9 cellular contexts compared by ENCODE assay signal in genomic region chr15:77819271-77819806, GRCh38.
DNase-seq lines count a peak whose midpoint lies in the region; TF ChIP-seq lines count a peak whose summit lies in the region.
"Had no signal": no experiment of that assay in that cellular context is flagged by ENCODE, and none has a peak within 500 bp of the region (broad histone marks: within the 10 kb centered on the region; RNA-seq: fewer than 3 reads in every experiment).

No MANE protein-coding gene starts in this region.

- peak overlapping the region; percentile 71; the same call in 1 of the 2 replicates for H3K27ac ChIP-seq in SK-N-MC
- H3K27ac ChIP-seq in suprapubic skin, result no peak overlapping the region

- TF ChIP-seq EP300 in suprapubic skin (IDR thresholded peaks at IDR 0.05), result no peak

- H3K27me3 ChIP-seq in suprapubic skin, result peaks cover 77% of the 10 kb centered on the region

- 1% methylated on average over 34 of the region's 84 CpGs for WGBS in suprapubic skin

- no peak for TF ChIP-seq POLR2A in suprapubic skin (IDR thresholded peaks at IDR 0.05)

- H3K36me3 ChIP-seq in SK-N-MC (ENCODE audit: insufficient read depth, low read length) (no peaks in the 10 kb centered on the region), suprapubic skin (no peaks in the 10 kb centered on the region)

- H3K9ac ChIP-seq in SK-N-MC (ENCODE audit: insufficient read length), result peak overlapping the region; percentile 78

- peak; percentile 46 for DNase-seq in NCI-H345 (lab: John Stamatoyannopoulos, UW)
- DNase-seq in NCI-H345 treated with DMSO at 0.1 percent for 48 hours (lab: John Stamatoyannopoulos, UW; ENCODE audit: unreplicated experiment), result no peak
- no peak for DNase-seq in SK-N-MC (ENCODE audit: low read depth, low spot score)
- no peak for DNase-seq in suprapubic skin (ENCODE audit: low spot score in 2 of 2)
- DNase-seq in ureter (ENCODE audit: low spot score), result no peak
- DNase-seq in NCI-H2029 treated with DMSO at 0.1 percent for 48 hours (lab: John Stamatoyannopoulos, UW), result no peak
- DNase-seq in stimulated activated CD4-positive, alpha-beta T cell treated with anti-CD3 and anti-CD28 coated beads, Interleukin-4, amount 100 ng/mL, for 24 hours, result no peak
- DNase-seq: AML-193 had no signal

- H3K4me3 ChIP-seq in SK-N-MC (peak overlapping the region; percentile 90), iPS-18c (ENCODE audit: insufficient read depth, low read depth, low read length) (peak overlapping the region; percentile 69), suprapubic skin (peak overlapping the region; percentile 55)

- H3K9me3 ChIP-seq in SK-N-MC (ENCODE audit: low read depth, low read length), result no peaks in the 10 kb centered on the region
- no peaks in the 10 kb centered on the region for H3K9me3 ChIP-seq in iPS-18c (ENCODE audit: control insufficient read depth, insufficient read depth, low read length)
- no peaks in the 10 kb centered on the region for H3K9me3 ChIP-seq in suprapubic skin

- TF ChIP-seq CTCF in suprapubic skin (IDR thresholded peaks at IDR 0.05), result no peak

- H3K4me1 ChIP-seq in suprapubic skin, result peaks cover 22% of the 10 kb centered on the region
